In genomic region chr9:7145361-7146069, GRCh38 we compare ENCODE assay signal across 1 cellular context.
TF ChIP-seq lines count a peak whose summit lies in the region.

No MANE protein-coding gene starts in this region.

TF ChIP-seq in WTC11, 78 proteins besides CTCF, POLR2A, EP300 and RAD21 (continued from another document):
- TF ChIP-seq, protein P1, sequence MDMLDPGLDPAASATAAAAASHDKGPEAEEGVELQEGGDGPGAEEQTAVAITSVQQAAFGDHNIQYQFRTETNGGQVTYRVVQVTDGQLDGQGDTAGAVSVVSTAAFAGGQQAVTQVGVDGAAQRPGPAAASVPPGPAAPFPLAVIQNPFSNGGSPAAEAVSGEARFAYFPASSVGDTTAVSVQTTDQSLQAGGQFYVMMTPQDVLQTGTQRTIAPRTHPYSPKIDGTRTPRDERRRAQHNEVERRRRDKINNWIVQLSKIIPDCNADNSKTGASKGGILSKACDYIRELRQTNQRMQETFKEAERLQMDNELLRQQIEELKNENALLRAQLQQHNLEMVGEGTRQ (CRISPR knock-in tag; IDR thresholded peaks at IDR 0.05) = no peak
- TF ChIP-seq NFYB (CRISPR knock-in tag; conservative IDR thresholded peaks at IDR 0.05; ENCODE audit: low read depth) (no peak), MYBL2 (CRISPR knock-in tag; IDR thresholded peaks at IDR 0.05) (no peak), IRF2 (CRISPR knock-in tag; IDR thresholded peaks at IDR 0.05; ENCODE audit: borderline replicate concordance, low read depth) (no peak), ZNF232 (CRISPR knock-in tag; IDR thresholded peaks at IDR 0.05) (no peak), E2F4 (CRISPR knock-in tag; IDR thresholded peaks at IDR 0.05; ENCODE audit: borderline replicate concordance, low read depth) (no peak), ZNF416 (CRISPR knock-in tag; IDR thresholded peaks at IDR 0.05) (no peak), ZMAT4 (CRISPR knock-in tag; IDR thresholded peaks at IDR 0.05) (no peak)
- TF ChIP-seq, protein P2, sequence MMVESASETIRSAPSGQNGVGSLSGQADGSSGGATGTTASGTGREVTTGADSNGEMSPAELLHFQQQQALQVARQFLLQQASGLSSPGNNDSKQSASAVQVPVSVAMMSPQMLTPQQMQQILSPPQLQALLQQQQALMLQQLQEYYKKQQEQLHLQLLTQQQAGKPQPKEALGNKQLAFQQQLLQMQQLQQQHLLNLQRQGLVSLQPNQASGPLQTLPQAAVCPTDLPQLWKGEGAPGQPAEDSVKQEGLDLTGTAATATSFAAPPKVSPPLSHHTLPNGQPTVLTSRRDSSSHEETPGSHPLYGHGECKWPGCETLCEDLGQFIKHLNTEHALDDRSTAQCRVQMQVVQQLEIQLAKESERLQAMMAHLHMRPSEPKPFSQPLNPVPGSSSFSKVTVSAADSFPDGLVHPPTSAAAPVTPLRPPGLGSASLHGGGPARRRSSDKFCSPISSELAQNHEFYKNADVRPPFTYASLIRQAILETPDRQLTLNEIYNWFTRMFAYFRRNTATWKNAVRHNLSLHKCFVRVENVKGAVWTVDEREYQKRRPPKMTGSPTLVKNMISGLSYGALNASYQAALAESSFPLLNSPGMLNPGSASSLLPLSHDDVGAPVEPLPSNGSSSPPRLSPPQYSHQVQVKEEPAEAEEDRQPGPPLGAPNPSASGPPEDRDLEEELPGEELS (CRISPR knock-in tag; IDR thresholded peaks at IDR 0.05) = no peak
- TF ChIP-seq, protein P3, sequence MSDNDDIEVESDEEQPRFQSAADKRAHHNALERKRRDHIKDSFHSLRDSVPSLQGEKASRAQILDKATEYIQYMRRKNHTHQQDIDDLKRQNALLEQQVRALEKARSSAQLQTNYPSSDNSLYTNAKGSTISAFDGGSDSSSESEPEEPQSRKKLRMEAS (CRISPR knock-in tag; IDR thresholded peaks at IDR 0.05) = no peak
- TF ChIP-seq, protein P4, sequence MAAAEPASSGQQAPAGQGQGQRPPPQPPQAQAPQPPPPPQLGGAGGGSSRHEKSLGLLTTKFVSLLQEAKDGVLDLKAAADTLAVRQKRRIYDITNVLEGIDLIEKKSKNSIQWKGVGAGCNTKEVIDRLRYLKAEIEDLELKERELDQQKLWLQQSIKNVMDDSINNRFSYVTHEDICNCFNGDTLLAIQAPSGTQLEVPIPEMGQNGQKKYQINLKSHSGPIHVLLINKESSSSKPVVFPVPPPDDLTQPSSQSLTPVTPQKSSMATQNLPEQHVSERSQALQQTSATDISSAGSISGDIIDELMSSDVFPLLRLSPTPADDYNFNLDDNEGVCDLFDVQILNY (CRISPR knock-in tag; IDR thresholded peaks at IDR 0.05) = no peak
